9 cellular contexts compared by ENCODE assay signal in the genomic region with DNA sequence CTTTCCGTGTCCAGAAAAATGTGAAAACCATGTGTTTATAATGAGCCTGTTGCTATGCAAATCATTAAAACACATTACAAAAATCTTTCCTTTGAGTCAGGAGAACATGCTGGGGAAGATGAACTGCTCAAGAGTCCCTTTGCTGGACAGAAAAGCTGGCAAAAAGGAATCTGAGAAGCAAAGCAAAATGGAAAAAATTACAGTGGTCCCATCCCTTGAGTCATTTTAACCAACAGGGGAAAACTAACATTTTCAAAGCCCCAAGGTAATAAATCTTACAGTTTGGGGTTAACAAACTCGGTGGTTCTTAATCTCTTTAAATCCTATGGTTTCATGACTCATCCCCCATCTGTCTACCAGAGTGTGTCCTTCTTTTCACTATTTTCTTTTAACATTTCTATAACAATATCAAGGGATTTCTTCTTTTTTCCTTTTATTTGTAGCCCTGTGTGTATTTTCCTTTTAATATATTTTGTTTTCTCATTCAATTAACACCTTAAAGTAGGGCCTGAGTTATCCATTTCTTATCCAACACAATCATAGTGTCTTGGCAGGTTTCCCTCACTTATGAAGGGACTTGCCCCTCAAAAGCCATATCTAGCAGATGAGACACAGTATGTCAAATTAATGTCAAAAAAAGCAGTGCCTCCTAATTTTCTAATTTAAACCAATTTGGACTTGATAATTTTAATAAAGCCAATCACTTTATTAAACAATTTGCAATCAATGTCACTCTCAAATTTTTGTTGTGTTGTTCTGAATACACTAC.
DNase-seq lines count a peak whose midpoint lies in the region; ATAC-seq and FAIRE-seq lines count a peak whose summit lies in the region.
"Had no signal": no experiment of that assay in that cellular context is flagged by ENCODE, and none has a peak within 500 bp of the region (broad histone marks: within the 10 kb centered on the region; RNA-seq: fewer than 3 reads in every experiment).

No MANE protein-coding gene starts in this region.

- peak; percentile 83 for DNase-seq in AG08395 (ENCODE audit: low spot score)
- DNase-seq in HTR-8/SVneo (ENCODE audit: insufficient read length, low spot score): peak; percentile 74
- no peak for DNase-seq in activated CD8-positive, alpha-beta T cell treated with anti-CD3 and anti-CD28 coated beads, Interleukin-2, amount 10 ng/mL, durations not matched to agents 7 days and 5 days
- peak; percentile 96 for DNase-seq in iris pigment epithelial cell (ENCODE audit: low read depth)
- DNase-seq in NCI-H2107 treated with DMSO at 0.1 percent for 48 hours (lab: John Stamatoyannopoulos, UW; ENCODE audit: unreplicated experiment): no peak
- DNase-seq in NCI-H1092 treated with DMSO at 0.1 percent for 48 hours (lab: John Stamatoyannopoulos, UW): no peak
- DNase-seq: naive B cell had no signal

- no peak overlapping the region for H3K4me3 Mint-ChIP-seq in activated CD8-positive, alpha-beta T cell treated with anti-CD3 and anti-CD28 coated beads, Interleukin-2, amount 10 ng/mL, durations not matched to agents 7 days and 5 days
- H3K4me3 Mint-ChIP-seq: naive B cell had no signal

- peaks cover 31% of the 10 kb centered on the region for H3K4me1 Mint-ChIP-seq in activated CD8-positive, alpha-beta T cell treated with anti-CD3 and anti-CD28 coated beads, Interleukin-2, amount 10 ng/mL, durations not matched to agents 7 days and 5 days (ENCODE audit: low read depth)
- H3K4me1 Mint-ChIP-seq: naive B cell had no signal

- CTCF ChIA-PET in activated CD8-positive, alpha-beta T cell treated with anti-CD3 and anti-CD28 coated beads, Interleukin-2, amount 10 ng/mL, durations not matched to agents 7 days and 5 days (lab: Charles Lee): no interaction called here

- ATAC-seq in activated CD8-positive, alpha-beta T cell treated with anti-CD3 and anti-CD28 coated beads, Interleukin-2, amount 10 ng/mL, durations not matched to agents 7 days and 5 days: peak; percentile 33
- no peak for ATAC-seq in GM19324 (IDR thresholded peaks at IDR 0.05; ENCODE audit: low FRiP score, unreplicated experiment)
- no peak for ATAC-seq in GM19463 (IDR thresholded peaks at IDR 0.05; ENCODE audit: unreplicated experiment)

- no peaks in the 10 kb centered on the region for H3K36me3 Mint-ChIP-seq in activated CD8-positive, alpha-beta T cell treated with anti-CD3 and anti-CD28 coated beads, Interleukin-2, amount 10 ng/mL, durations not matched to agents 7 days and 5 days (ENCODE audit: low read depth)
- H3K36me3 Mint-ChIP-seq: naive B cell had no signal

- peaks cover 9% of the 10 kb centered on the region for H3K27me3 Mint-ChIP-seq in activated CD8-positive, alpha-beta T cell treated with anti-CD3 and anti-CD28 coated beads, Interleukin-2, amount 10 ng/mL, durations not matched to agents 7 days and 5 days (ENCODE audit: low read depth)
- H3K27me3 Mint-ChIP-seq: naive B cell had no signal

- no peaks in the 10 kb centered on the region for H3K9me3 Mint-ChIP-seq in activated CD8-positive, alpha-beta T cell treated with anti-CD3 and anti-CD28 coated beads, Interleukin-2, amount 10 ng/mL, durations not matched to agents 7 days and 5 days (ENCODE audit: insufficient read depth)

- POLR2A ChIA-PET in activated CD8-positive, alpha-beta T cell treated with anti-CD3 and anti-CD28 coated beads, Interleukin-2, amount 10 ng/mL, durations not matched to agents 7 days and 5 days (lab: Charles Lee): no interaction called here

- FAIRE-seq in HTR-8/SVneo (lab: Jason Lieb, UNC): no peak

- H3K27ac Mint-ChIP-seq in activated CD8-positive, alpha-beta T cell treated with anti-CD3 and anti-CD28 coated beads, Interleukin-2, amount 10 ng/mL, durations not matched to agents 7 days and 5 days: no peak overlapping the region
- H3K27ac Mint-ChIP-seq: naive B cell had no signal

Comparison
In these comparisons a context has a peak if more than half of its experiments do, and no peak if none do; other contexts are left out.
1. DNase-seq: peak in AG08395 (single experiment), HTR-8/SVneo (single experiment) and iris pigment epithelial cell (single experiment); none in activated CD8-positive, alpha-beta T cell treated with anti-CD3 and anti-CD28 coated beads, Interleukin-2, amount 10 ng/mL, durations not matched to agents 7 days and 5 days (single experiment), NCI-H2107 treated with DMSO at 0.1 percent for 48 hours (single experiment) and NCI-H1092 treated with DMSO at 0.1 percent for 48 hours (single experiment).